ENCODE assay signal across 26 cellular contexts in the genomic region with DNA sequence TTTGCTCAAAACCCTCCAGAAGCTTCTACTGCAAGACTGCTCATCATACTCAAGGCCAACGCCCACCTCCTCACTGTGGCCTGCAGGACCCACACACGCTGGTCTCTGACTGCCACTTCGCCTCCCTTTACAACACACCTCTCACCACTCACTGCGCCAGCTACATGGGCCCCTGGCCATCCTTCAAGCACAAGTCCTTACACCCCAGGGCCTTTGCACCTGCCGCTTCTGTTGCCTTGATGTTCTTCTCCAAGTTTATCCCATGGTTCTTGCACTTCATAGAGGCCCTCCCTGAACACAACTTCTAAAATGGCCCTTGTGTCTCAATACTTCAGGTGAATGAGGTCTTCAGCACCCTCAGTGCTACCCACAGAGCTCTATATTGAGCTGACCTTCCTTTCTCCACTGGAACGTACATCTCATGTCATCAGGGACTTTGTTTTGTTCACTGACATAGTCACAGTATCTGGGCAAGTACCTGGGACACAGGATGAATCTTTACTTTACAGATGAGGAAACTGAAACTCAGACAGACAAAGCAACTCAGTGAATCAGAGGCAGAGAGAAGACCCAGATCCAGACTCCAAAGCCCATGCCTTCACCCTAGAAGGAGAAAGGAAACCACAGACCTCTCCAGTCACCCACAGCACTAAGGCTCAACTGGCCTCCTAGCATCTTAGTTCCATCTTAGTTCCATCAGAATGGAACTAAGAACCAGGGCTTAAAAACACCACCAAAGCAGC. TPM values are rescaled to one million over a fixed set of nuclear protein-coding genes. Genes with fewer than 3 reads are reported as not detected.
DNase-seq lines count a peak whose midpoint lies in the region; FAIRE-seq and TF ChIP-seq lines count a peak whose summit lies in the region.
"Had no signal": no experiment of that assay in that cellular context is flagged by ENCODE, and none has a peak within 500 bp of the region (broad histone marks: within the 10 kb centered on the region; RNA-seq: fewer than 3 reads in every experiment).

No MANE protein-coding gene starts in this region.

- H2BK15ac ChIP-seq in H1 (ENCODE audit: low read length), result 0 out of 2 replicates have a peak overlapping the region, but pooled peaks have one; percentile 18

- no peak for FAIRE-seq in H1 (lab: Jason Lieb, UNC)
- FAIRE-seq: A204.1, frontal cortex, pancreas, RCC 7860 had no signal

- no peaks in the 10 kb centered on the region for H3K27me3 Mint-ChIP-seq in activated CD4-positive, alpha-beta memory T cell treated with anti-CD3 and anti-CD28 coated beads for 36 hours

- no peak overlapping the region for H3K27ac Mint-ChIP-seq in activated CD4-positive, alpha-beta memory T cell treated with anti-CD3 and anti-CD28 coated beads for 36 hours

- TF ChIP-seq RAD21 in H1 (IDR thresholded peaks at IDR 0.05 in 1 of 2, conservative IDR thresholded peaks at IDR 0.05 in 1 of 2; ENCODE audit: low read depth in 2 of 2, low read length in 2 of 2), result no peak

- H2AK5ac ChIP-seq in H1 (ENCODE audit: low read depth, low read length), result 0 out of 2 replicates have a peak overlapping the region, but pooled peaks have one; percentile 15

- H3F3A ChIP-seq in DOHH2 (ENCODE audit: control insufficient read depth, insufficient read depth) (peaks cover 14% of the 10 kb centered on the region; the same call in 1 of the 2 replicates), smooth muscle cell (ENCODE audit: low read depth) (no peaks in the 10 kb centered on the region)

- no peak overlapping the region for H3K14ac ChIP-seq in H1 (ENCODE audit: insufficient read length)

- no peak overlapping the region for H3K4me2 ChIP-seq in DOHH2 (ENCODE audit: low read length)
- no peak overlapping the region for H3K4me2 ChIP-seq in H1 (ENCODE audit: insufficient read depth in 1 of 2, low read depth in 2 of 2, low read length in 2 of 2)
- H3K4me2 ChIP-seq in smooth muscle cell, result no peak overlapping the region

- H3K4me3 Mint-ChIP-seq in activated CD4-positive, alpha-beta memory T cell treated with anti-CD3 and anti-CD28 coated beads for 36 hours, result no peak overlapping the region
- H3K4me3 Mint-ChIP-seq: nephron progenitor cell had no signal

- peaks cover 5% of the 10 kb centered on the region for H3K9me3 Mint-ChIP-seq in activated CD4-positive, alpha-beta memory T cell treated with anti-CD3 and anti-CD28 coated beads for 36 hours

- WGBS in H1 (ENCODE audit: extremely low coverage in 1 of 2, insufficient coverage in 1 of 2, insufficient read length in 1 of 2, insufficient replicate concordance in 2 of 2, low coverage in 1 of 2, low lambda C conversion rate in 2 of 2, missing lambda C conversion rate in 1 of 2), 2 experiments, result 97% methylated on average over 6 of the region's 6 CpGs; no CpG with 5 or more reads in 1 of the 2 experiments
- 97 to 98% methylated on average over 6 of the region's 6 CpGs for WGBS in tibial nerve, 2 donors
- WGBS in smooth muscle cell (ENCODE audit: low lambda C conversion rate), result 97% methylated on average over 6 of the region's 6 CpGs

- no peak overlapping the region for H2BK20ac ChIP-seq in H1 (ENCODE audit: low read length)

- TF ChIP-seq EP300 in H1 (IDR thresholded peaks at IDR 0.05; ENCODE audit: borderline replicate concordance in 1 of 2, low read depth in 2 of 2, low read length in 2 of 2) (no peak), tibial nerve (IDR thresholded peaks at IDR 0.05) (no peak)

- H3K23me2 ChIP-seq in H1 (ENCODE audit: low read depth, low read length), result no peaks in the 10 kb centered on the region

- H4K8ac ChIP-seq in H1 (ENCODE audit: extremely low read depth, insufficient read depth, low read length), result no peak overlapping the region; the same call in 1 of the 2 replicates

- no peaks in the 10 kb centered on the region for H3K79me1 ChIP-seq in H1 (ENCODE audit: low read depth, low read length)

- peak; percentile 30 for DNase-seq in activated CD4-positive, alpha-beta T cell treated with anti-CD3 and anti-CD28 coated beads for 48 hours
- no peak for DNase-seq in activated CD4-positive, alpha-beta T cell treated with anti-CD3 and anti-CD28 coated beads for 1 hour
- peak; percentile 38 for DNase-seq in activated CD4-positive, alpha-beta memory T cell treated with anti-CD3 and anti-CD28 coated beads for 36 hours
- DNase-seq in H1 (ENCODE audit: low read depth in 1 of 2, low spot score in 2 of 2) (no peak), AG08396 (ENCODE audit: low spot score) (no peak), tibial nerve (ENCODE audit: low spot score in 2 of 2) (no peak), smooth muscle cell (lab: John Stamatoyannopoulos, UW; ENCODE audit: unreplicated experiment) (no peak)
- DNase-seq: activated naive CD4-positive, alpha-beta T cell; BE2C; COR-L47; DND-41; effector CD8-positive, alpha-beta T cell; hippocampal formation; NCI-H146; NCI-H2171; NCI-H524 treated with DMSO at 0.1 percent for 48 hours; nephron progenitor cell; upper lobe of right lung; WERI-Rb-1 had no signal

- H3K36me3 ChIP-seq in DOHH2 (ENCODE audit: control insufficient read depth, low read length) (peaks cover 10% of the 10 kb centered on the region), H1 (ENCODE audit: control insufficient read depth in 2 of 4, insufficient read depth in 4 of 4, low read length in 3 of 4) (peaks cover 0 to 3% (median 0%) of the 10 kb centered on the region in 4 experiments; a peak in 2 of 8 replicates), tibial nerve (peaks cover 0 to 26% (median 0%) of the 10 kb centered on the region in 3 donors), smooth muscle cell (ENCODE audit: low read depth) (no peaks in the 10 kb centered on the region)
- H3K36me3 ChIP-seq: BE2C, pancreas, right atrium auricular region, upper lobe of right lung had no signal

- no peaks in the 10 kb centered on the region for H3K27me3 ChIP-seq in DOHH2 (ENCODE audit: control insufficient read depth, low read length)
- no peaks in the 10 kb centered on the region for H3K27me3 ChIP-seq in H1 (replicated peaks in 1 of 4; ENCODE audit: control insufficient read depth in 3 of 4, extremely low read depth in 1 of 4, insufficient read depth in 3 of 4, low read length in 3 of 4)
- no peaks in the 10 kb centered on the region for H3K27me3 ChIP-seq in tibial nerve
- no peaks in the 10 kb centered on the region for H3K27me3 ChIP-seq in smooth muscle cell (ENCODE audit: low read depth)
- H3K27me3 ChIP-seq: BE2C, esophagus muscularis mucosa, pancreas, right atrium auricular region, upper lobe of right lung had no signal

- H3K18ac ChIP-seq in H1 (ENCODE audit: extremely low read depth, low read length), result no peak overlapping the region; the same call in 1 of the 2 replicates

- H4K91ac ChIP-seq in H1 (replicated peaks; ENCODE audit: insufficient read length, low read length), result no peak overlapping the region

- no peak overlapping the region for H4K5ac ChIP-seq in H1 (ENCODE audit: insufficient read length, low read depth, low read length)

- H2BK120ac ChIP-seq in H1 (replicated peaks; ENCODE audit: low read depth, low read length), result no peak overlapping the region

- CTCF ChIA-PET in activated CD4-positive, alpha-beta memory T cell treated with anti-CD3 and anti-CD28 coated beads for 36 hours (lab: Charles Lee), result interaction anchor here (1.1 to 1.8 kb wide), 2 partner anchors 10 to 74 kb away, joined by 4 read pairs; no protein-coding TSS in a partner anchor
- CTCF ChIA-PET in H1 (lab: Charles Lee; ENCODE audit: partially characterized antibody), result interaction anchor here (1.0 to 17.3 kb wide), 6 partner anchors 8 to 243 kb away, joined by 3 to 312 read pairs (median 38); no protein-coding TSS in a partner anchor

- TF ChIP-seq POLR2A in H1 (IDR thresholded peaks at IDR 0.05; ENCODE audit: control extremely low read depth in 1 of 2, low read depth in 2 of 2, low read length in 2 of 2) (no peak), tibial nerve (IDR thresholded peaks at IDR 0.05) (no peak)

- H3K9me2 ChIP-seq in DOHH2 (replicated peaks; ENCODE audit: control insufficient read depth, low read length), result no peaks in the 10 kb centered on the region

- POLR2A ChIA-PET in activated CD4-positive, alpha-beta memory T cell treated with anti-CD3 and anti-CD28 coated beads for 36 hours (lab: Charles Lee), result interaction anchor here (0.7 kb wide), 1 partner anchor 125 kb away, joined by 3 read pairs; no protein-coding TSS in a partner anchor
- POLR2A ChIA-PET in H1 (lab: Charles Lee; ENCODE audit: partially characterized antibody), result interaction anchor here (0.9 to 1.5 kb wide), 3 partner anchors 10 to 71 kb away, joined by 3 to 4 read pairs (median 3); no protein-coding TSS in a partner anchor

- H3K9me3 ChIP-seq in DOHH2 (ENCODE audit: control insufficient read depth, insufficient read depth, low read length), result peaks cover 6% of the 10 kb centered on the region
- H3K9me3 ChIP-seq in H1 (ENCODE audit: insufficient read depth in 2 of 2, low read depth in 1 of 2, low read length in 1 of 2), result no peaks in the 10 kb centered on the region
- no peaks in the 10 kb centered on the region for H3K9me3 ChIP-seq in tibial nerve
- H3K9me3 ChIP-seq in smooth muscle cell (replicated peaks; ENCODE audit: low read depth), result no peaks in the 10 kb centered on the region
- H3K9me3 ChIP-seq: BE2C, pancreas, right atrium auricular region, upper lobe of right lung had no signal

- H2BK5ac ChIP-seq in H1 (ENCODE audit: low read depth, low read length), result no peak overlapping the region; the same call in 1 of the 2 replicates

- H3K4me3 ChIP-seq in DOHH2 (ENCODE audit: low read length) (no peak overlapping the region), H1 (ENCODE audit: extremely low read depth in 1 of 4, insufficient read depth in 2 of 4, low read depth in 3 of 4, low read length in 4 of 4) (no peak overlapping the region), tibial nerve (no peak overlapping the region), smooth muscle cell (no peak overlapping the region)
- H3K4me3 ChIP-seq: esophagus muscularis mucosa, pancreas, right atrium auricular region, upper lobe of right lung had no signal

- peaks cover 8% of the 10 kb centered on the region for H3K4me1 Mint-ChIP-seq in activated CD4-positive, alpha-beta memory T cell treated with anti-CD3 and anti-CD28 coated beads for 36 hours (ENCODE audit: low read depth)

- intact Hi-C loops in activated CD4-positive, alpha-beta memory T cell treated with anti-CD3 and anti-CD28 coated beads for 36 hours (cut with micrococcal nuclease), result loop anchor here (2.0 kb wide), 1 partner anchor 72 kb away; no protein-coding TSS in a partner anchor

- H4K20me1 ChIP-seq in DOHH2 (ENCODE audit: control insufficient read depth, insufficient read depth, low read depth, low read length), result no peaks in the 10 kb centered on the region
- no peaks in the 10 kb centered on the region for H4K20me1 ChIP-seq in H1 (replicated peaks in 1 of 2; ENCODE audit: control insufficient read depth in 1 of 2, insufficient read depth in 2 of 2, low read length in 2 of 2)
- no peaks in the 10 kb centered on the region for H4K20me1 ChIP-seq in smooth muscle cell (ENCODE audit: low read depth)

- 0 out of 2 replicates have a peak overlapping the region, but pooled peaks have one; percentile 9 for H2BK12ac ChIP-seq in H1 (ENCODE audit: low read depth, low read length)

- TF ChIP-seq CTCF in DOHH2 (IDR thresholded peaks at IDR 0.05; ENCODE audit: low read depth, low read length, poor library complexity, severe bottlenecking) (no peak), H1 (IDR thresholded peaks at IDR 0.05; ENCODE audit: control extremely low read depth in 1 of 3, insufficient read depth in 1 of 3, low read depth in 1 of 3, low read length in 3 of 3) (no peak), tibial nerve (IDR thresholded peaks at IDR 0.05) (no peak), smooth muscle cell (IDR thresholded peaks at IDR 0.05; ENCODE audit: borderline replicate concordance, insufficient read depth, poor library complexity, severe bottlenecking) (no peak)

- H3K9ac ChIP-seq in H1 (replicated peaks in 1 of 4; ENCODE audit: extremely low read depth in 1 of 4, low read depth in 3 of 4, low read length in 3 of 4), result no peak overlapping the region
- no peak overlapping the region for H3K9ac ChIP-seq in smooth muscle cell (ENCODE audit: low read depth)

- H3K4ac ChIP-seq in H1 (replicated peaks; ENCODE audit: insufficient read length, low read depth, low read length), result no peak overlapping the region

- peaks cover under 1% of the 10 kb centered on the region; the same call in 1 of the 2 replicates for H3K79me2 ChIP-seq in DOHH2 (ENCODE audit: control insufficient read depth, low read length)
- H3K79me2 ChIP-seq in H1 (ENCODE audit: control insufficient read depth in 1 of 2, insufficient read depth in 2 of 2, low read length in 2 of 2), result no peaks in the 10 kb centered on the region
- H3K79me2 ChIP-seq in smooth muscle cell (ENCODE audit: low read depth), result no peaks in the 10 kb centered on the region

- no peak overlapping the region for H3K23ac ChIP-seq in H1 (ENCODE audit: insufficient read length)

- H3K27ac ChIP-seq in DOHH2 (ENCODE audit: low read depth, low read length) (peak overlapping the region; percentile 37; the same call in 1 of the 2 replicates), H1 (ENCODE audit: low read depth, low read length) (no peak overlapping the region), tibial nerve (peak overlapping the region in 2 of 4 donors; percentile 35 to 46), smooth muscle cell (ENCODE audit: low read depth) (no peak overlapping the region)
- H3K27ac ChIP-seq: esophagus muscularis mucosa, pancreas, right atrium auricular region, upper lobe of right lung, WERI-Rb-1 had no signal

- H3K4me1 ChIP-seq in DOHH2 (ENCODE audit: control insufficient read depth, low read length), result peaks cover 67% of the 10 kb centered on the region
- H3K4me1 ChIP-seq in H1 (replicated peaks in 1 of 4; ENCODE audit: control insufficient read depth in 3 of 4, insufficient read depth in 4 of 4, low read length in 3 of 4), result peaks cover 0 to 9% (median 7%) of the 10 kb centered on the region in 4 experiments; a peak in 6 of 7 replicates
- H3K4me1 ChIP-seq in tibial nerve, result peaks cover 0 to 19% (median 7%) of the 10 kb centered on the region in 4 donors
- H3K4me1 ChIP-seq in smooth muscle cell (ENCODE audit: low read depth), result peaks cover 11% of the 10 kb centered on the region
- H3K4me1 ChIP-seq: BE2C, pancreas, upper lobe of right lung had no signal

- H2AFZ ChIP-seq in H1 (ENCODE audit: low read length) (no peak overlapping the region), smooth muscle cell (ENCODE audit: low read depth) (no peak overlapping the region)

- peaks cover 10% of the 10 kb centered on the region for H3K36me3 Mint-ChIP-seq in activated CD4-positive, alpha-beta memory T cell treated with anti-CD3 and anti-CD28 coated beads for 36 hours

- H3K56ac ChIP-seq in H1 (replicated peaks; ENCODE audit: insufficient read length, low read depth, low read length), result no peak overlapping the region

RNA-seq across cellular contexts. Expression of a gene that starts 34.7 kb away (rescaled TPM):
- 10 to 100 TPM; 33.6 to 34.1 TPM for total RNA-seq in activated CD4-positive, alpha-beta memory T cell treated with anti-CD3 and anti-CD28 coated beads for 36 hours
- 97.4 and 99.0 TPM in 2 replicates for total RNA-seq in H1 (2021; fragmentation: NEBNext Ultra II Directional; extraction: Animal tissue kit (Norgen Biotek cat#: 25700))
- polyA plus RNA-seq in H1 (2011; rRNA removed) (34.2 and 55.4 TPM in 2 replicates), smooth muscle cell (83.5 and 90.8 TPM in 2 replicates)
- polyA plus RNA-seq in H1 (2011; cell fraction: cytosol; rRNA removed), result 38.7 TPM
- polyA plus RNA-seq in H1 (2011; cell fraction: nucleus; rRNA removed), result 87.5 TPM
- polyA plus RNA-seq in H1 (2012, experiment 1 of 2), result 78.7 to 109 TPM (median 97.3 TPM) in 4 replicates
- polyA plus RNA-seq in H1 (2012, experiment 2 of 2), result 84.4 TPM
- 126 TPM for polyA plus RNA-seq in H1 (2013, experiment 1 of 2)
- 110 TPM for polyA plus RNA-seq in H1 (2013, experiment 2 of 2)
- polyA minus RNA-seq in H1 (2011; rRNA and poly(A)+ RNA removed), result 42.8 and 45.5 TPM in 2 replicates
- 54.3 TPM for polyA minus RNA-seq in H1 (2011; cell fraction: cytosol; rRNA and poly(A)+ RNA removed)
- polyA minus RNA-seq in H1 (2011; cell fraction: nucleus; rRNA and poly(A)+ RNA removed), result 31.1 TPM
- total RNA-seq in tibial nerve (10 to 100 TPM; 60.9 to 90.6 (median 72.5) TPM), smooth muscle cell (45.4 and 51.3 TPM in 2 replicates)

RNA-seq across cellular contexts. Expression of a gene that starts 51.6 kb away (rescaled TPM):
- 10 to 100 TPM; 11.0 to 13.2 TPM for total RNA-seq in activated CD4-positive, alpha-beta memory T cell treated with anti-CD3 and anti-CD28 coated beads for 36 hours
- 46.6 and 49.5 TPM in 2 replicates for total RNA-seq in H1 (2021; fragmentation: NEBNext Ultra II Directional; extraction: Animal tissue kit (Norgen Biotek cat#: 25700))
- polyA plus RNA-seq in H1 (2011; rRNA removed) (40.9 and 48.8 TPM in 2 replicates), smooth muscle cell (52.4 and 55.1 TPM in 2 replicates)
- 50.8 TPM for polyA plus RNA-seq in H1 (2011; cell fraction: cytosol; rRNA removed)
- 37.8 TPM for polyA plus RNA-seq in H1 (2011; cell fraction: nucleus; rRNA removed)
- 29.8 to 63.7 TPM (median 56.8 TPM) in 4 replicates for polyA plus RNA-seq in H1 (2012, experiment 1 of 2)
- 31.9 TPM for polyA plus RNA-seq in H1 (2012, experiment 2 of 2)
- 27.0 TPM for polyA plus RNA-seq in H1 (2013, experiment 1 of 2)
- 29.6 TPM for polyA plus RNA-seq in H1 (2013, experiment 2 of 2)
- 21.0 and 32.7 TPM in 2 replicates for polyA minus RNA-seq in H1 (2011; rRNA and poly(A)+ RNA removed)
- polyA minus RNA-seq in H1 (2011; cell fraction: cytosol; rRNA and poly(A)+ RNA removed), result 36.7 TPM
- 18.3 TPM for polyA minus RNA-seq in H1 (2011; cell fraction: nucleus; rRNA and poly(A)+ RNA removed)
- total RNA-seq in tibial nerve (10 to 100 TPM; 17.0 to 24.9 (median 20.3) TPM), smooth muscle cell (27.7 and 30.6 TPM in 2 replicates)

Comparison
In these comparisons a context has a peak if more than half of its experiments do, and no peak if none do; other contexts are left out.
1. DNase-seq: peak in activated CD4-positive, alpha-beta T cell treated with anti-CD3 and anti-CD28 coated beads for 48 hours (single experiment) and activated CD4-positive, alpha-beta memory T cell treated with anti-CD3 and anti-CD28 coated beads for 36 hours (single experiment); none in activated CD4-positive, alpha-beta T cell treated with anti-CD3 and anti-CD28 coated beads for 1 hour (single experiment), H1 (0 of 2), AG08396 (single experiment), tibial nerve (0 of 2) and smooth muscle cell (single experiment).